Comparison of ENCODE assay signal across 8 cellular contexts in the genomic region with DNA sequence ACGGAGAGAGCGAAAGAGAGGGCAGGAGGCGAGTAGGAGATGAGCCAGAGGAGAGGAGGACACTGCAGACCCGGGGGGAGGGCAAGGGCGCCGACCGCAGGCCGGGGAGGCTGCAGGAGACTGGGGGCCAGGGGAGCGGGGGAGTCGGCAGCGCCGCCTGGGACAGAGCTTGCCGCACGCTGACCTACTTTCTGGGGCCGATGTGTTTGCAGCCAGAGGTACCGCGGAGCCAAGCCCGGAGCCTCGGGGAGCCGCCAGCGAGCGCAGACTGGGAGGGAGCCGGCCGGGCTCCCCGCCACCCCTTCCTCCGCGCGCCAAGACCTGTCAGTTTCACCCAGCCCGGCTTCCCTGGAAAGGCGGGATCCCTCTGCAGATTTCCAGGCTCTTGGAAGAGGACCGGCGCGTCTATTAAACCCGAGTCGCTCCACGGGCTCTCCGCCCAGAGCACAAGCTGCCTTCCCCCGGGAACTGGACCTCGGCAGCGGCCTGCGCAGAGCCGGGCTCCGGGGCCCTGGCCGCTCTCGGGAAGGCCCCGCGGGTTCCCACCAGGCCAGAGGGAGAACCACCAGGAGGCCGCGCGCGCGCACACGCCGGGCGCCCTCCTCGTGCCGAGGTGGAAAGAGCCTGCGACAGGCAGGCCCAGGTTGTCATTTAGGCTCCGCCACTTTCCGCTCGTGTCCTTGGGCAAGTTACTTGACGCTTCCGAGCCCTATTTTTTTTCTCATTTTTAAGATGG.
DNase-seq lines count a peak whose midpoint lies in the region; ATAC-seq and TF ChIP-seq lines count a peak whose summit lies in the region.

No MANE protein-coding gene starts in this region.

- H3K36me3 ChIP-seq in stomach smooth muscle (ENCODE audit: control insufficient read depth in 2 of 2, insufficient read depth in 2 of 2, low read length in 2 of 2): no peaks in the 10 kb centered on the region

- POLR2A ChIA-PET in MCF 10A (lab: Yijun Ruan, JAX): no interaction called here

- no peaks in the 10 kb centered on the region for H3K27me3 Mint-ChIP-seq in MCF 10A (ENCODE audit: insufficient read depth, unreplicated experiment)
- H3K27me3 Mint-ChIP-seq in T-helper 2 cell treated with Interferon-gamma antibody and Interleukin-4, amounts not matched to agents 5 μg/mL and 100 μg/mL, for 36 hours (ENCODE audit: low read depth): peaks cover 52% of the 10 kb centered on the region

- no peaks in the 10 kb centered on the region for H3K9me3 ChIP-seq in stomach smooth muscle (ENCODE audit: control insufficient read depth in 2 of 2, low read length in 2 of 2)

- peak overlapping the region; percentile 56 to 73 for H3K4me3 ChIP-seq in stomach smooth muscle (ENCODE audit: low read length in 2 of 2)

- H3K9ac ChIP-seq in stomach smooth muscle (ENCODE audit: low read length in 2 of 2): peak overlapping the region; percentile 52 to 71

- peaks cover 7% of the 10 kb centered on the region for H3K4me1 ChIP-seq in stomach smooth muscle (ENCODE audit: control insufficient read depth, insufficient read depth, low read length)

- H3K4me3 Mint-ChIP-seq in MCF 10A (ENCODE audit: unreplicated experiment): no peak overlapping the region
- H3K4me3 Mint-ChIP-seq in T-helper 2 cell treated with Interferon-gamma antibody and Interleukin-4, amounts not matched to agents 5 μg/mL and 100 μg/mL, for 36 hours: peak overlapping the region; percentile 55

- CTCF ChIA-PET in MCF 10A (lab: Yijun Ruan, JAX): no interaction called here

- ATAC-seq in HG03442 (IDR thresholded peaks at IDR 0.05; ENCODE audit: unreplicated experiment): no peak

- no peaks in the 10 kb centered on the region for H3K27me3 ChIP-seq in stomach smooth muscle (ENCODE audit: control insufficient read depth in 1 of 2, insufficient read depth in 2 of 2, low read length in 2 of 2)

- no peaks in the 10 kb centered on the region for H3K4me1 Mint-ChIP-seq in MCF 10A (ENCODE audit: insufficient read depth, unreplicated experiment)
- peaks cover 6% of the 10 kb centered on the region for H3K4me1 Mint-ChIP-seq in T-helper 2 cell treated with Interferon-gamma antibody and Interleukin-4, amounts not matched to agents 5 μg/mL and 100 μg/mL, for 36 hours (ENCODE audit: low read depth)

- H3K9me3 Mint-ChIP-seq in MCF 10A (ENCODE audit: unreplicated experiment): peaks cover 6% of the 10 kb centered on the region
- no peaks in the 10 kb centered on the region for H3K9me3 Mint-ChIP-seq in T-helper 2 cell treated with Interferon-gamma antibody and Interleukin-4, amounts not matched to agents 5 μg/mL and 100 μg/mL, for 36 hours

- in situ Hi-C loops in T47D (cut with HindIII; ENCODE audit: low pct_unique_long_range_greater_than_20kb, low sequenced_read_pairs): no loop called here

- H3K36me3 Mint-ChIP-seq in MCF 10A (ENCODE audit: insufficient read depth, unreplicated experiment): no peaks in the 10 kb centered on the region
- no peaks in the 10 kb centered on the region for H3K36me3 Mint-ChIP-seq in T-helper 2 cell treated with Interferon-gamma antibody and Interleukin-4, amounts not matched to agents 5 μg/mL and 100 μg/mL, for 36 hours (ENCODE audit: low read depth)

- H3K27ac ChIP-seq in stomach smooth muscle (ENCODE audit: low read length): peak overlapping the region; percentile 75

- intact Hi-C loops in MCF 10A (cut with micrococcal nuclease): no loop called here

- DNase-seq in T47D (ENCODE audit: low read depth in 1 of 2, low spot score in 1 of 2) (peak; percentile 68 to 74), MCF 10A (ENCODE audit: unreplicated experiment) (no peak), epidermal melanocyte (ENCODE audit: insufficient read length, low spot score) (peak; percentile 33), medulla oblongata (ENCODE audit: extremely low spot score) (peak; percentile 66), DMS153 treated with DMSO at 0.1 percent for 48 hours (lab: John Stamatoyannopoulos, UW; ENCODE audit: unreplicated experiment) (no peak)
- no peak for DNase-seq in T-helper 2 cell treated with Interferon-gamma antibody and Interleukin-4, amounts not matched to agents 5 μg/mL and 100 μg/mL, for 36 hours (ENCODE audit: low spot score)

- no peak for TF ChIP-seq CTCF in MCF 10A (IDR thresholded peaks at IDR 0.05; ENCODE audit: unreplicated experiment)

- BruUV-seq in MCF 10A (replicated peaks; lab: Mats Ljungman, UMichigan): no TSS peak

- H3K27ac Mint-ChIP-seq in MCF 10A (ENCODE audit: low read depth, unreplicated experiment): no peak overlapping the region
- H3K27ac Mint-ChIP-seq in T-helper 2 cell treated with Interferon-gamma antibody and Interleukin-4, amounts not matched to agents 5 μg/mL and 100 μg/mL, for 36 hours: no peak overlapping the region

Comparison
In these comparisons a context has a peak if more than half of its experiments do, and no peak if none do; other contexts are left out.
1. DNase-seq: peak in T47D (2 of 2), epidermal melanocyte (single experiment) and medulla oblongata (single experiment); none in MCF 10A (single experiment), T-helper 2 cell treated with Interferon-gamma antibody and Interleukin-4, amounts not matched to agents 5 μg/mL and 100 μg/mL, for 36 hours (single experiment) and DMS153 treated with DMSO at 0.1 percent for 48 hours (single experiment).